In the genomic region with DNA sequence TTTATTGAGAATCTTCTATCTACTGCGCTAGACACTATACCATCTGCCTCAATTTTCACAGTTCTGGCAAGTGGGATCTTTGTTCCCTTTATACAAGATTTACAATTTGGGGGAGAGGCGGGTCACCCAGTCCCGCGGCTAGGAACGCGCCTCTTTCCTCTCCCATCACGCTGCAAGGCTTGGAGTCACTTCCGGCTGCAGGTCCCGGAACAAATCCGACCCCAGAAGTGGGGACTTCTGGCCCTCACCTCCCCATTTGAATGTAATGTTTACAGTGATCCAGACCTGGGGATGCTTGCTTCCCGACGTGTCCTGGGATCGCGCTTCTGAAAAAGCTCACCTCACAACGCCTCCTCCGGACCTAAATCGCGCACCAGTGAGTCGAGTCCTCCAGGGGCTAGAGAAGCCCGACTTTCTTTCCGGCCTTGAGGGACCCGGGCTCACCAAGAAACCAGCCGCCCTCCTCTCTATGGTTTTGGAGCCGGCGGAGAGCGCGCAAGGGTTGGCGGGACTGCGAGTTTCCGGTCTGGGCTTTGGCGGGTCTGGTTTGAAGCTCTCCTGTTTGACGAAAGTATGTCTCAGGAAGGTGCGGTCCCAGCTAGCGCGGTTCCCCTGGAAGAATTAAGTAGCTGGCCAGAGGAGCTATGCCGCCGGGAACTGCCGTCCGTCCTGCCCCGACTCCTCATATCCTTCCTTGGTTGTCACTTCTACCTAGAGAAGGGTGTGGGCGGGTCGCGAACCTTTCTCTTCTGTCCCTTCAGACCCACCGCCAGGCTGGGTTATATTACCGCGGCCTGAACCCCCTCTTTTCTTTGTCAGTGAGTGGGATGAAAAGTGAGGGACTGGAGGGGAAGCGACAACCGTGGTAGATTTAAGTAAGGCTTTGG, we compare ENCODE assay signal across 8 cellular contexts. TPM values are rescaled to one million over a fixed set of nuclear protein-coding genes. Genes with fewer than 3 reads are reported as not detected.
DNase-seq lines count a peak whose midpoint lies in the region; ATAC-seq and TF ChIP-seq lines count a peak whose summit lies in the region.

Gene METTL18 (minus strand): TSS at position 378 of the 887 bp plus-strand sequence. CDS start 1,212 bp downstream, outside the sequence.

- TF ChIP-seq POLR2A in lower leg skin (IDR thresholded peaks at IDR 0.05), result no peak

- H3K4me1 Mint-ChIP-seq in activated CD4-positive, alpha-beta memory T cell treated with anti-CD3 and anti-CD28 coated beads for 36 hours (ENCODE audit: low read depth), result peaks cover 44% of the 10 kb centered on the region

- peak within 1 kb of the TSS; percentile 100 for H3K4me3 Mint-ChIP-seq in activated CD4-positive, alpha-beta memory T cell treated with anti-CD3 and anti-CD28 coated beads for 36 hours

- H3K4me3 ChIP-seq in duodenal mucosa (ENCODE audit: low read depth in 1 of 2, low read length in 2 of 2) (peak within 1 kb of the TSS; percentile 97 to 99), lower leg skin (ENCODE audit: low read depth, poor library complexity, severe bottlenecking) (peak within 1 kb of the TSS; percentile 72)

- H3K27ac Mint-ChIP-seq in activated CD4-positive, alpha-beta memory T cell treated with anti-CD3 and anti-CD28 coated beads for 36 hours, result peak within 1 kb of the TSS; percentile 99

- H3K9me3 ChIP-seq in duodenal mucosa (ENCODE audit: control insufficient read depth in 1 of 2, low read length in 2 of 2), result no peaks in the 10 kb centered on the region

- H3K27ac ChIP-seq in duodenal mucosa (ENCODE audit: low read depth, low read length), result peak within 1 kb of the TSS; percentile 85

- H3K27me3 ChIP-seq in duodenal mucosa (ENCODE audit: control insufficient read depth in 1 of 2, insufficient read depth in 2 of 2, low read length in 2 of 2), result no peaks in the 10 kb centered on the region

- H3K4me1 ChIP-seq in duodenal mucosa (ENCODE audit: control insufficient read depth in 1 of 2, insufficient read depth in 2 of 2, low read length in 2 of 2), result peaks cover 13 to 19% of the 10 kb centered on the region in 2 donors

- intact Hi-C loops in activated CD4-positive, alpha-beta memory T cell treated with anti-CD3 and anti-CD28 coated beads for 36 hours (cut with micrococcal nuclease), result loop anchor here (1.0 to 10.0 kb wide), 11 partner anchors 97 to 1950 kb away; partner anchors contain the start of genes ATP1B1, F5, KIFAP3 and NME7
- intact Hi-C loops in lower leg skin (cut with DNase I; ENCODE audit: low total_unique reads), result no loop called here

- peaks cover 32% of the 10 kb centered on the region for H3K36me3 Mint-ChIP-seq in activated CD4-positive, alpha-beta memory T cell treated with anti-CD3 and anti-CD28 coated beads for 36 hours

- H3K27me3 Mint-ChIP-seq in activated CD4-positive, alpha-beta memory T cell treated with anti-CD3 and anti-CD28 coated beads for 36 hours, result no peaks in the 10 kb centered on the region

- ATAC-seq in GM19438 (IDR thresholded peaks at IDR 0.05; ENCODE audit: low read depth, unreplicated experiment), result peak; percentile 94
- ATAC-seq in HG03575 (IDR thresholded peaks at IDR 0.05; ENCODE audit: extremely low read depth, insufficient number of reproducible peaks, low FRiP score, unreplicated experiment), result peak; percentile 62

- no peak for TF ChIP-seq CTCF in lower leg skin (IDR thresholded peaks at IDR 0.05)

- peak within 1 kb of the TSS; percentile 88 to 91 for H3K9ac ChIP-seq in duodenal mucosa (ENCODE audit: low read depth in 1 of 2, low read length in 2 of 2)

- CTCF ChIA-PET in activated CD4-positive, alpha-beta memory T cell treated with anti-CD3 and anti-CD28 coated beads for 36 hours (lab: Charles Lee), result interaction anchor here (1.2 to 3.4 kb wide), 4 partner anchors 83 to 208 kb away, joined by 3 to 14 read pairs (median 10); partner anchors contain the start of genes F5 and SCYL3

- DNase-seq in CD1c-positive myeloid dendritic cell (ENCODE audit: extremely low spot score), result peak; percentile 94
- DNase-seq in NCI-H82 treated with DMSO at 0.1 percent for 48 hours (lab: John Stamatoyannopoulos, UW; ENCODE audit: unreplicated experiment), result peak; percentile 88
- peak; percentile 96 for DNase-seq in activated CD4-positive, alpha-beta memory T cell treated with anti-CD3 and anti-CD28 coated beads for 36 hours
- DNase-seq in lower leg skin (ENCODE audit: low spot score in 2 of 2), result peak; percentile 91 to 97
- peak; percentile 80 to 89 for DNase-seq in stimulated activated CD4-positive, alpha-beta T cell treated with anti-CD3 and anti-CD28 coated beads, Interleukin-4, amount 100 ng/mL, for 48 hours (ENCODE audit: low read depth in 2 of 2)

- H3K9me3 Mint-ChIP-seq in activated CD4-positive, alpha-beta memory T cell treated with anti-CD3 and anti-CD28 coated beads for 36 hours, result no peaks in the 10 kb centered on the region

- H3K36me3 ChIP-seq in duodenal mucosa (ENCODE audit: control insufficient read depth in 1 of 2, insufficient read depth in 2 of 2, low read length in 2 of 2), result peaks cover 0 to 1% of the 10 kb centered on the region in 2 donors

- POLR2A ChIA-PET in activated CD4-positive, alpha-beta memory T cell treated with anti-CD3 and anti-CD28 coated beads for 36 hours (lab: Charles Lee), result interaction anchor here (0.7 to 1.3 kb wide), 6 partner anchors 34 to 427 kb away, joined by 3 to 6 read pairs (median 4); partner anchors contain the start of genes BLZF1, F5, NME7 and SCYL3

- WGBS in lower leg skin, 2 donors, result 0% methylated on average over 32 to 46 of the region's 48 CpGs

RNA-seq across cellular contexts. Expression of gene METTL18, which starts in this region (rescaled TPM):
- total RNA-seq in activated CD4-positive, alpha-beta memory T cell treated with anti-CD3 and anti-CD28 coated beads for 36 hours, result 10 to 100 TPM; 10.8 to 10.9 TPM
- total RNA-seq in lower leg skin, result 10 to 100 TPM in 1 of 4 donors, 1 to 10 TPM in 3; 2.8 to 10.1 (median 4.7) TPM

Comparison
In these comparisons a context has a peak if more than half of its experiments do, and no peak if none do; other contexts are left out.
1. Peak in every context shown above with its lines: DNase-seq, ATAC-seq, H3K4me3 ChIP-seq and H3K27ac ChIP-seq.